19 cellular contexts compared by ENCODE assay signal in genomic region chr7:128852537-128853254, GRCh38. TPM values are rescaled to one million over a fixed set of nuclear protein-coding genes. Genes with fewer than 3 reads are reported as not detected.
DNase-seq lines count a peak whose midpoint lies in the region; ATAC-seq and TF ChIP-seq lines count a peak whose summit lies in the region.
"Had no signal": no experiment of that assay in that cellular context is flagged by ENCODE, and none has a peak within 500 bp of the region (broad histone marks: within the 10 kb centered on the region; RNA-seq: fewer than 3 reads in every experiment).

No MANE protein-coding gene starts in this region.

- ATAC-seq in Right ventricle myocardium superior (ENCODE audit: poor library complexity) (no peak), heart right ventricle (no peak)
- ATAC-seq: A549 had no signal

- intact Hi-C loops in Right ventricle myocardium superior (cut with DNase I) (no loop called here), heart right ventricle (cut with DNase I) (no loop called here), esophagus muscularis mucosa (cut with DNase I) (no loop called here)

- DNase-seq in Right ventricle myocardium superior (peak; percentile 23), heart right ventricle (no peak), esophagus muscularis mucosa (ENCODE audit: extremely low spot score) (no peak), MG63 (no peak), T-helper 1 cell (no peak), mesenteric fat pad (ENCODE audit: low spot score) (no peak)
- DNase-seq: AML-193; Calu3; CD4-positive, alpha-beta T cell; DMS79 treated with DMSO at 0.1 percent for 48 hours; GF-D8; H9 had no signal

- 86 to 90% methylated on average over 28 of the region's 28 CpGs for WGBS in heart right ventricle, 2 donors
- 92% methylated on average over 17 of the region's 28 CpGs for WGBS in esophagus muscularis mucosa

- H3K27ac ChIP-seq in heart right ventricle (no peak overlapping the region), esophagus muscularis mucosa (replicated peaks in 1 of 4) (peak overlapping the region in 3 of 4 donors; percentile 16 to 53 (median 44)), rectal smooth muscle tissue (ENCODE audit: low read depth, low read length) (peak overlapping the region; percentile 14), stomach smooth muscle (ENCODE audit: low read length) (peak overlapping the region; percentile 18)
- H3K27ac ChIP-seq: 22Rv1, A549, C4-2B, HL-60 had no signal

- H3K36me3 ChIP-seq in heart right ventricle (peaks cover 11 to 98% (median 78%) of the 10 kb centered on the region in 9 donors), esophagus muscularis mucosa (peaks cover 90 to 97% (median 97%) of the 10 kb centered on the region in 4 donors), rectal smooth muscle tissue (ENCODE audit: control insufficient read depth, insufficient read depth, low read length) (peaks cover 56% of the 10 kb centered on the region), stomach smooth muscle (ENCODE audit: control insufficient read depth in 2 of 2, insufficient read depth in 2 of 2, low read length in 2 of 2) (peaks cover 80 to 90% of the 10 kb centered on the region in 2 donors), MG63 (peaks cover 2% of the 10 kb centered on the region)

- TF ChIP-seq CTCF in heart right ventricle (IDR thresholded peaks at IDR 0.05) (no peak), esophagus muscularis mucosa (IDR thresholded peaks at IDR 0.05) (no peak)

- no peak for TF ChIP-seq POLR2A in esophagus muscularis mucosa (IDR thresholded peaks at IDR 0.05; ENCODE audit: low read depth)

- H3K4me1 ChIP-seq in heart right ventricle = peaks cover 0 to 30% (median 0%) of the 10 kb centered on the region in 9 donors
- H3K4me1 ChIP-seq in esophagus muscularis mucosa = peaks cover 0 to 9% (median 7%) of the 10 kb centered on the region in 4 donors
- no peaks in the 10 kb centered on the region for H3K4me1 ChIP-seq in rectal smooth muscle tissue (ENCODE audit: control insufficient read depth, insufficient read depth, low read length)
- H3K4me1 ChIP-seq in stomach smooth muscle (ENCODE audit: control insufficient read depth, insufficient read depth, low read length) = peaks cover 4% of the 10 kb centered on the region
- H3K4me1 ChIP-seq: A549 had no signal

- H3K27me3 ChIP-seq in heart right ventricle (no peaks in the 10 kb centered on the region), esophagus muscularis mucosa (no peaks in the 10 kb centered on the region), rectal smooth muscle tissue (ENCODE audit: control insufficient read depth, insufficient read depth, low read length) (no peaks in the 10 kb centered on the region), stomach smooth muscle (ENCODE audit: control insufficient read depth in 1 of 2, insufficient read depth in 2 of 2, low read length in 2 of 2) (no peaks in the 10 kb centered on the region), MG63 (no peaks in the 10 kb centered on the region)

- no peak for TF ChIP-seq EP300 in esophagus muscularis mucosa (IDR thresholded peaks at IDR 0.05)

- no peak overlapping the region for H3K4me3 ChIP-seq in heart right ventricle
- no peak overlapping the region for H3K4me3 ChIP-seq in esophagus muscularis mucosa
- no peak overlapping the region for H3K4me3 ChIP-seq in rectal smooth muscle tissue (ENCODE audit: low read length)
- no peak overlapping the region for H3K4me3 ChIP-seq in stomach smooth muscle (ENCODE audit: low read length in 2 of 2)
- H3K4me3 ChIP-seq in MG63 = no peak overlapping the region
- H3K4me3 ChIP-seq: A549 had no signal

- no peak overlapping the region for H3K9ac ChIP-seq in rectal smooth muscle tissue (ENCODE audit: low read length)
- H3K9ac ChIP-seq in stomach smooth muscle (ENCODE audit: low read length in 2 of 2) = no peak overlapping the region

- H3K9me3 ChIP-seq in heart right ventricle = no peaks in the 10 kb centered on the region
- no peaks in the 10 kb centered on the region for H3K9me3 ChIP-seq in esophagus muscularis mucosa
- no peaks in the 10 kb centered on the region for H3K9me3 ChIP-seq in stomach smooth muscle (ENCODE audit: control insufficient read depth in 2 of 2, low read length in 2 of 2)
- H3K9me3 ChIP-seq in MG63 = no peaks in the 10 kb centered on the region
- H3K9me3 ChIP-seq: A549 had no signal

RNA-seq across cellular contexts. Expression of gene ATP6V1F, which starts 10.0 kb away (rescaled TPM):
- total RNA-seq in Right ventricle myocardium superior (119 TPM), heart right ventricle (100 to 1,000 TPM in 9 of 10 donors, 10 to 100 TPM in 1; 96.7 to 168 (median 124) TPM), esophagus muscularis mucosa (100 to 1,000 TPM in 2 of 4 donors, 10 to 100 TPM in 2; 74.3 to 108 (median 91.9) TPM), mesenteric fat pad (160 TPM)
- 100 to 1,000 TPM; 153 to 189 TPM for polyA plus RNA-seq in heart right ventricle
- 83.6 and 97.0 TPM in 2 replicates for total RNA-seq in MG63 (2014; rRNA removed; shearing (Covaris generic); ENCODE audit: low replicate concordance)

RNA-seq across cellular contexts. Expression of gene FLNC, which starts 22.5 kb away (rescaled TPM):
- total RNA-seq in Right ventricle myocardium superior (601 TPM), heart right ventricle (1,000 to 10,000 TPM in 6 of 10 donors, 100 to 1,000 TPM in 4; 364 to 2,445 (median 1,303) TPM), esophagus muscularis mucosa (100 to 1,000 TPM; 391 to 932 (median 533) TPM), mesenteric fat pad (16.2 TPM)
- polyA plus RNA-seq in heart right ventricle = 1,000 to 10,000 TPM in 1 of 2 donors, 100 to 1,000 TPM in 1; 223 to 1,054 TPM
- 71.1 and 93.1 TPM in 2 replicates for total RNA-seq in MG63 (2014; rRNA removed; shearing (Covaris generic); ENCODE audit: low replicate concordance)

RNA-seq across cellular contexts. Expression of gene KCP, which starts 57.8 kb away (rescaled TPM):
- total RNA-seq in Right ventricle myocardium superior (0.11 TPM), heart right ventricle (under 1 TPM; 0.09 to 0.42 (median 0.27) TPM), esophagus muscularis mucosa (under 1 TPM in 3 of 4 donors, not detected in 1; 0.13 to 0.66 (median 0.29) TPM), mesenteric fat pad (5.1 TPM)
- under 1 TPM; 0.23 to 0.44 TPM for polyA plus RNA-seq in heart right ventricle
- total RNA-seq in MG63 (2014; rRNA removed; shearing (Covaris generic); ENCODE audit: low replicate concordance) = not detected in 2 replicates
- polyA plus RNA-seq: BJ had no signal

Comparison
In these comparisons a context has a peak if more than half of its experiments do, and no peak if none do; other contexts are left out.
1. H3K27ac ChIP-seq: peak in esophagus muscularis mucosa (3 of 4), rectal smooth muscle tissue (single experiment) and stomach smooth muscle (single experiment); none in heart right ventricle (0 of 10).